8 cellular contexts compared by ENCODE assay signal in genomic region chrX:53081925-53082772, GRCh38. TPM values are rescaled to one million over a fixed set of nuclear protein-coding genes. Genes with fewer than 3 reads are reported as not detected.
A peak's percentile ranks its signal among the peaks of the same experiment; 100 is the strongest.
DNase-seq lines count a peak whose midpoint lies in the region; ATAC-seq, FAIRE-seq and TF ChIP-seq lines count a peak whose summit lies in the region.

TSPYL2 (plus strand) TSS chrX:53082367; CDS start chrX:53082499, 132 bp downstream.

- FAIRE-seq in endothelial cell of umbilical vein (lab: Jason Lieb, UNC), result peak; percentile 99

- H3K36me3 ChIP-seq in OCI-LY3 (replicated peaks; ENCODE audit: low read depth, low read length) (peaks cover 16% of the 10 kb centered on the region), endothelial cell of umbilical vein (ENCODE audit: control insufficient read depth in 2 of 2, extremely low read depth in 1 of 2, insufficient read depth in 2 of 2, low read length in 2 of 2) (peaks cover 0 to 13% of the 10 kb centered on the region in 2 experiments)

- no peaks in the 10 kb centered on the region for H3K9me3 ChIP-seq in OCI-LY3 (ENCODE audit: insufficient read depth, low read length)
- no peaks in the 10 kb centered on the region for H3K9me3 ChIP-seq in endothelial cell of umbilical vein (replicated peaks; ENCODE audit: control insufficient read depth, insufficient read depth, low read length)

- CTCF ChIA-PET in endothelial cell of umbilical vein (lab: Charles Lee), result interaction anchor here (1.3 kb wide), 1 partner anchor 10 kb away, joined by 8 read pairs; no protein-coding TSS in a partner anchor

- H3K79me2 ChIP-seq in OCI-LY3 (ENCODE audit: low read length), result peaks cover 14% of the 10 kb centered on the region
- peaks cover 10% of the 10 kb centered on the region for H3K79me2 ChIP-seq in endothelial cell of umbilical vein (ENCODE audit: control insufficient read depth, insufficient read depth, low read length)

- no peaks in the 10 kb centered on the region for H3K9me1 ChIP-seq in endothelial cell of umbilical vein (replicated peaks; ENCODE audit: control insufficient read depth, extremely low read depth, insufficient read depth, low read length)

- H3K4me3 ChIP-seq in OCI-LY3 (ENCODE audit: low read length), result peak within 1 kb of the TSS; percentile 98
- H3K4me3 ChIP-seq in endothelial cell of umbilical vein (replicated peaks in 1 of 3; ENCODE audit: insufficient read depth in 1 of 3, low read depth in 1 of 3, low read length in 3 of 3), result peak within 1 kb of the TSS; percentile 44 to 59 (median 46)

- H3K4me1 ChIP-seq in OCI-LY3 (ENCODE audit: low read length) (peaks cover 11% of the 10 kb centered on the region), endothelial cell of umbilical vein (ENCODE audit: control insufficient read depth, extremely low read depth, insufficient read depth, low read length) (peaks cover 5% of the 10 kb centered on the region)

- no peaks in the 10 kb centered on the region for H4K20me1 ChIP-seq in OCI-LY3 (ENCODE audit: insufficient read depth, low read length)
- H4K20me1 ChIP-seq in endothelial cell of umbilical vein (replicated peaks; ENCODE audit: control insufficient read depth, extremely low read depth, insufficient read depth, low read length), result no peaks in the 10 kb centered on the region

- H2AFZ ChIP-seq in OCI-LY3 (ENCODE audit: low read depth, low read length) (no peak within 1 kb of the TSS), endothelial cell of umbilical vein (ENCODE audit: low read depth, low read length) (no peak within 1 kb of the TSS)

- dilution Hi-C loops in endothelial cell of umbilical vein (cut with MboI; ENCODE audit: extremely low pct_ligation_motif_present, low sequenced_read_pairs), result no loop called here

- TF ChIP-seq POLR2A in endothelial cell of umbilical vein (IDR thresholded peaks at IDR 0.05; ENCODE audit: low read depth, low read length), result peak; percentile 96

- peak within 1 kb of the TSS; percentile 29; the same call in 1 of the 2 replicates for H3K27ac ChIP-seq in OCI-LY3 (ENCODE audit: low read length)
- H3K27ac ChIP-seq in endothelial cell of umbilical vein (ENCODE audit: insufficient read depth, low read depth, low read length), result peak within 1 kb of the TSS; percentile 40

- peak; percentile 91 for ATAC-seq in GM21515 (IDR thresholded peaks at IDR 0.05; ENCODE audit: unreplicated experiment)

- H3K27me3 ChIP-seq in OCI-LY3 (ENCODE audit: low read depth, low read length), result no peaks in the 10 kb centered on the region
- H3K27me3 ChIP-seq in endothelial cell of umbilical vein (ENCODE audit: control insufficient read depth in 2 of 2, insufficient read depth in 2 of 2, low read length in 2 of 2), result no peaks in the 10 kb centered on the region

- DNase-seq in D341Med (ENCODE audit: low spot score) (peak; percentile 93), HuH-7 (ENCODE audit: low spot score) (peak; percentile 96), endothelial cell of umbilical vein (ENCODE audit: low read depth, low spot score) (peak; percentile 98), midbrain (lab: John Stamatoyannopoulos, UW) (peak; percentile 92)
- peak; percentile 93 for DNase-seq in activated CD8-positive, alpha-beta memory T cell treated with anti-CD3 and anti-CD28 coated beads, Interleukin-2, amount 50 U/mL, for 48 hours
- DNase-seq in stimulated activated CD8-positive, alpha-beta memory T cell treated with anti-CD3 and anti-CD28 coated beads, Interleukin-2, amount 100 ng/mL, for 1 hour (ENCODE audit: low read depth in 2 of 2), result peak; percentile 83 to 89

- peak within 1 kb of the TSS; percentile 81 for H3K9ac ChIP-seq in OCI-LY3 (ENCODE audit: low read length)
- peak within 1 kb of the TSS; percentile 63 for H3K9ac ChIP-seq in endothelial cell of umbilical vein (replicated peaks; ENCODE audit: extremely low read depth, insufficient read depth, low read length)

- intact Hi-C loops in endothelial cell of umbilical vein (cut with micrococcal nuclease), result loop anchor here (1.0 kb wide), 1 partner anchor 11 kb away; no protein-coding TSS in a partner anchor

- no peak for TF ChIP-seq CTCF in OCI-LY3 (IDR thresholded peaks at IDR 0.05; ENCODE audit: low read depth, low read length)
- no peak for TF ChIP-seq CTCF in endothelial cell of umbilical vein (IDR thresholded peaks at IDR 0.05; ENCODE audit: extremely low read depth in 1 of 2, insufficient read depth in 1 of 2, low read depth in 1 of 2, low read length in 2 of 2)

- H3K4me2 ChIP-seq in OCI-LY3 (ENCODE audit: low read length) (peak within 1 kb of the TSS; percentile 92), endothelial cell of umbilical vein (ENCODE audit: insufficient read depth, low read length) (peak within 1 kb of the TSS; percentile 11)

- TSS peak; percentile 53 for BruUV-seq in endothelial cell of umbilical vein (replicated peaks; lab: Mats Ljungman, UMichigan)

- POLR2A ChIA-PET in endothelial cell of umbilical vein (lab: Charles Lee), result interaction anchor here (0.9 to 1.5 kb wide), 4 partner anchors 17 to 104 kb away, joined by 3 to 9 read pairs (median 4); no protein-coding TSS in a partner anchor

TF ChIP-seq in endothelial cell of umbilical vein, 7 proteins besides CTCF, POLR2A, EP300 and RAD21:
- TF ChIP-seq POLR2AphosphoS5 (IDR thresholded peaks at IDR 0.05; ENCODE audit: insufficient read depth, low read depth, low read length) (peak; percentile 91), EZH2 (IDR thresholded peaks at IDR 0.05; ENCODE audit: borderline replicate concordance, low read depth, low read length, severe bottlenecking) (no peak)

RNA-seq across cellular contexts. Expression of gene TSPYL2, which starts in this region (rescaled TPM):
- total RNA-seq in endothelial cell of umbilical vein, result 15.9 and 17.3 TPM in 2 replicates
- 17.8 and 18.9 TPM in 2 replicates for polyA plus RNA-seq in endothelial cell of umbilical vein
- polyA plus RNA-seq in endothelial cell of umbilical vein (2011; cell fraction: cytosol; rRNA removed), result 10.6 and 11.6 TPM in 2 replicates
- polyA plus RNA-seq in endothelial cell of umbilical vein (2011; cell fraction: nucleus; rRNA removed), result 193 and 196 TPM in 2 replicates
- polyA plus RNA-seq in endothelial cell of umbilical vein (2012), result 28.7 and 34.8 TPM in 2 replicates
- polyA minus RNA-seq in endothelial cell of umbilical vein, result 11.1 and 12.1 TPM in 2 replicates
- polyA minus RNA-seq in endothelial cell of umbilical vein (2011; cell fraction: cytosol; rRNA and poly(A)+ RNA removed), result 9.8 TPM
- polyA minus RNA-seq in endothelial cell of umbilical vein (2011; cell fraction: nucleus; rRNA and poly(A)+ RNA removed), result 19.3 and 20.2 TPM in 2 replicates

Comparison
In these comparisons a context has a peak if more than half of its experiments do, and no peak if none do; other contexts are left out.
1. Peak in every context shown above with its lines: DNase-seq, ATAC-seq, H3K4me3 ChIP-seq and H3K27ac ChIP-seq.